20 cellular contexts compared by ENCODE assay signal in genomic region chr5:151205411-151205810, GRCh38. TPM values are rescaled to one million over a fixed set of nuclear protein-coding genes. Genes with fewer than 3 reads are reported as not detected.
DNase-seq lines count a peak whose midpoint lies in the region; ATAC-seq and TF ChIP-seq lines count a peak whose summit lies in the region.
"Had no signal": no experiment of that assay in that cellular context is flagged by ENCODE, and none has a peak within 500 bp of the region (broad histone marks: within the 10 kb centered on the region; RNA-seq: fewer than 3 reads in every experiment).

No MANE protein-coding gene starts in this region.

- peaks cover 64% of the 10 kb centered on the region for H3K4me1 Mint-ChIP-seq in activated T-cell treated with anti-CD3 and anti-CD28 coated beads, Interleukin-2, amount 50 U/mL, for 24 hours (ENCODE audit: low read depth)
- peaks cover 58% of the 10 kb centered on the region for H3K4me1 Mint-ChIP-seq in activated T-cell treated with anti-CD3 and anti-CD28 coated beads, Interleukin-2, amount 50 U/mL, for 4 hours (ENCODE audit: low read depth)
- peaks cover 41% of the 10 kb centered on the region for H3K4me1 Mint-ChIP-seq in stimulated activated effector memory CD8-positive, alpha-beta T cell treated with anti-CD3 and anti-CD28 coated beads, Interleukin-12 subunit alpha, Interleukin-12 subunit beta, amount 100 ng/mL, for 72 hours

- peaks cover 60% of the 10 kb centered on the region for H3K79me2 ChIP-seq in SU-DHL-6 (ENCODE audit: insufficient read depth, low read length)

- H3K4me1 ChIP-seq in esophagus muscularis mucosa: peaks cover 34 to 50% (median 38%) of the 10 kb centered on the region in 4 donors
- H3K4me1 ChIP-seq: thyroid gland had no signal

- peaks cover 75% of the 10 kb centered on the region for H3F3A ChIP-seq in SU-DHL-6 (ENCODE audit: insufficient read depth)

- H3K27me3 Mint-ChIP-seq in activated T-cell treated with anti-CD3 and anti-CD28 coated beads, Interleukin-2, amount 50 U/mL, for 24 hours: no peaks in the 10 kb centered on the region
- H3K27me3 Mint-ChIP-seq in activated T-cell treated with anti-CD3 and anti-CD28 coated beads, Interleukin-2, amount 50 U/mL, for 4 hours (ENCODE audit: low read depth): no peaks in the 10 kb centered on the region
- H3K27me3 Mint-ChIP-seq: progenitor cell of endocrine pancreas had no signal

- ATAC-seq in activated T-cell treated with anti-CD3 and anti-CD28 coated beads, Interleukin-2, amount 50 U/mL, for 4 hours: no peak
- no peak for ATAC-seq in stimulated activated effector memory CD8-positive, alpha-beta T cell treated with anti-CD3 and anti-CD28 coated beads, Interleukin-12 subunit alpha, Interleukin-12 subunit beta, amount 100 ng/mL, for 72 hours
- ATAC-seq in GM21576 (IDR thresholded peaks at IDR 0.05; ENCODE audit: unreplicated experiment): no peak
- ATAC-seq in GM21423 (IDR thresholded peaks at IDR 0.05; ENCODE audit: unreplicated experiment): no peak
- ATAC-seq: esophagus mucosa had no signal

- 0 out of 2 replicates have a peak overlapping the region, but pooled peaks have one; percentile 13 for H3K9ac ChIP-seq in SU-DHL-6 (ENCODE audit: low read length)
- H3K9ac ChIP-seq: BLaER1 treated with 17β-estradiol and CSF1 and Interleukin-3, amounts not matched to agents 10 nM and 100 nM had no signal

- no peak for TF ChIP-seq CTCF in SU-DHL-6 (IDR thresholded peaks at IDR 0.05; ENCODE audit: insufficient read depth, low read length, poor library complexity, severe bottlenecking)
- no peak for TF ChIP-seq CTCF in esophagus muscularis mucosa (IDR thresholded peaks at IDR 0.05)

- H3K36me3 Mint-ChIP-seq in activated T-cell treated with anti-CD3 and anti-CD28 coated beads, Interleukin-2, amount 50 U/mL, for 24 hours (ENCODE audit: low read depth): peaks cover 23% of the 10 kb centered on the region
- H3K36me3 Mint-ChIP-seq in activated T-cell treated with anti-CD3 and anti-CD28 coated beads, Interleukin-2, amount 50 U/mL, for 4 hours (ENCODE audit: insufficient read depth): peaks cover 16% of the 10 kb centered on the region
- H3K36me3 Mint-ChIP-seq in stimulated activated effector memory CD8-positive, alpha-beta T cell treated with anti-CD3 and anti-CD28 coated beads, Interleukin-12 subunit alpha, Interleukin-12 subunit beta, amount 100 ng/mL, for 72 hours: peaks cover 30% of the 10 kb centered on the region

- H3K9me3 ChIP-seq in SU-DHL-6 (ENCODE audit: insufficient read depth, low read length) (no peaks in the 10 kb centered on the region), esophagus muscularis mucosa (no peaks in the 10 kb centered on the region)
- H3K9me3 ChIP-seq: BLaER1 treated with 17β-estradiol and CSF1 and Interleukin-3, amounts not matched to agents 10 nM and 100 nM; thyroid gland had no signal

- TF ChIP-seq POLR2A in esophagus muscularis mucosa (IDR thresholded peaks at IDR 0.05; ENCODE audit: low read depth): no peak

- no peak overlapping the region for H2AFZ ChIP-seq in SU-DHL-6 (ENCODE audit: low read depth, low read length, severe bottlenecking)
- H2AFZ ChIP-seq: PC-9 had no signal

- WGBS in esophagus muscularis mucosa: 85% methylated on average over 7 of the region's 10 CpGs

- no peak overlapping the region for H3K4me3 ChIP-seq in SU-DHL-6 (ENCODE audit: insufficient read depth, low read length, poor library complexity, severe bottlenecking)
- no peak overlapping the region for H3K4me3 ChIP-seq in esophagus muscularis mucosa
- H3K4me3 ChIP-seq: BLaER1 treated with 17β-estradiol and CSF1 and Interleukin-3, amounts not matched to agents 10 nM and 100 nM; PC-9; smooth muscle cell; thyroid gland had no signal

- no peaks in the 10 kb centered on the region for H3K9me3 Mint-ChIP-seq in activated T-cell treated with anti-CD3 and anti-CD28 coated beads, Interleukin-2, amount 50 U/mL, for 24 hours
- no peaks in the 10 kb centered on the region for H3K9me3 Mint-ChIP-seq in activated T-cell treated with anti-CD3 and anti-CD28 coated beads, Interleukin-2, amount 50 U/mL, for 4 hours
- H3K9me3 Mint-ChIP-seq in stimulated activated effector memory CD8-positive, alpha-beta T cell treated with anti-CD3 and anti-CD28 coated beads, Interleukin-12 subunit alpha, Interleukin-12 subunit beta, amount 100 ng/mL, for 72 hours: no peaks in the 10 kb centered on the region
- H3K9me3 Mint-ChIP-seq: nephron progenitor cell had no signal

- H3K27me3 ChIP-seq in SU-DHL-6 (ENCODE audit: low read length) (no peaks in the 10 kb centered on the region), esophagus muscularis mucosa (no peaks in the 10 kb centered on the region)
- H3K27me3 ChIP-seq: BLaER1 treated with 17β-estradiol and CSF1 and Interleukin-3, amounts not matched to agents 10 nM and 100 nM; thyroid gland had no signal

- H3K36me3 ChIP-seq in SU-DHL-6 (ENCODE audit: low read length) (peaks cover 23% of the 10 kb centered on the region), esophagus muscularis mucosa (peaks cover 6 to 24% (median 23%) of the 10 kb centered on the region in 4 donors)
- H3K36me3 ChIP-seq: thyroid gland had no signal

- no peak overlapping the region for H3K4me3 Mint-ChIP-seq in activated T-cell treated with anti-CD3 and anti-CD28 coated beads, Interleukin-2, amount 50 U/mL, for 24 hours
- no peak overlapping the region for H3K4me3 Mint-ChIP-seq in activated T-cell treated with anti-CD3 and anti-CD28 coated beads, Interleukin-2, amount 50 U/mL, for 4 hours
- no peak overlapping the region for H3K4me3 Mint-ChIP-seq in stimulated activated effector memory CD8-positive, alpha-beta T cell treated with anti-CD3 and anti-CD28 coated beads, Interleukin-12 subunit alpha, Interleukin-12 subunit beta, amount 100 ng/mL, for 72 hours
- H3K4me3 Mint-ChIP-seq: nephron progenitor cell had no signal

- peak; percentile 28 for DNase-seq in activated T-cell treated with anti-CD3 and anti-CD28 coated beads, Interleukin-2, amount 50 U/mL, for 24 hours
- DNase-seq in activated T-cell treated with anti-CD3 and anti-CD28 coated beads, Interleukin-2, amount 50 U/mL, for 4 hours: no peak
- DNase-seq in esophagus muscularis mucosa (ENCODE audit: extremely low spot score): peak; percentile 78
- no peak for DNase-seq in stimulated activated effector memory CD8-positive, alpha-beta T cell treated with anti-CD3 and anti-CD28 coated beads, Interleukin-12 subunit alpha, Interleukin-12 subunit beta, amount 100 ng/mL, for 72 hours (ENCODE audit: low spot score in 2 of 2)
- no peak for DNase-seq in NCI-H146 treated with DMSO at 0.1 percent for 48 hours (lab: John Stamatoyannopoulos, UW; ENCODE audit: unreplicated experiment)
- DNase-seq: DMS153, mammary epithelial cell, NCI-H1417 treated with DMSO at 0.1 percent for 48 hours, NCI-H774, nephron progenitor cell, PC-9, T-helper 9 cell, thyroid gland had no signal

- H3K27ac ChIP-seq in SU-DHL-6 (ENCODE audit: low read depth, low read length) (peak overlapping the region; percentile 61), esophagus muscularis mucosa (replicated peaks in 1 of 4) (peak overlapping the region in 1 of 4 donors; percentile 5)
- H3K27ac ChIP-seq: PC-9, thyroid gland had no signal

- H3K27ac Mint-ChIP-seq in activated T-cell treated with anti-CD3 and anti-CD28 coated beads, Interleukin-2, amount 50 U/mL, for 24 hours: peak overlapping the region; percentile 56
- H3K27ac Mint-ChIP-seq in stimulated activated effector memory CD8-positive, alpha-beta T cell treated with anti-CD3 and anti-CD28 coated beads, Interleukin-12 subunit alpha, Interleukin-12 subunit beta, amount 100 ng/mL, for 72 hours: peak overlapping the region; percentile 72
- H3K27ac Mint-ChIP-seq: nephron progenitor cell, progenitor cell of endocrine pancreas had no signal

- no peak overlapping the region for H3K4me2 ChIP-seq in SU-DHL-6 (ENCODE audit: low read depth, low read length, poor library complexity, severe bottlenecking)
- H3K4me2 ChIP-seq: PC-9, smooth muscle cell had no signal

- H4K20me1 ChIP-seq in SU-DHL-6 (ENCODE audit: low read depth, low read length): no peaks in the 10 kb centered on the region

- TF ChIP-seq EP300 in esophagus muscularis mucosa (IDR thresholded peaks at IDR 0.05): no peak

- H3K9me2 ChIP-seq in SU-DHL-6 (replicated peaks; ENCODE audit: insufficient read depth, low read length): no peaks in the 10 kb centered on the region

- intact Hi-C loops in esophagus muscularis mucosa (cut with DNase I): no loop called here

RNA-seq across cellular contexts. Expression of gene CCDC69, which starts 18.5 kb away (rescaled TPM):
- 10 to 100 TPM; 20.0 to 23.0 (median 21.2) TPM for total RNA-seq in activated T-cell treated with anti-CD3 and anti-CD28 coated beads, Interleukin-2, amount 50 U/mL, for 4 hours
- total RNA-seq in esophagus muscularis mucosa: 100 to 1,000 TPM; 217 to 341 (median 285) TPM

RNA-seq across cellular contexts. Expression of gene GM2A, which starts 47.6 kb away (rescaled TPM):
- total RNA-seq in activated T-cell treated with anti-CD3 and anti-CD28 coated beads, Interleukin-2, amount 50 U/mL, for 4 hours: 1 to 10 TPM; 8.1 to 9.9 (median 9.0) TPM
- 10 to 100 TPM; 28.3 to 32.0 (median 30.1) TPM for total RNA-seq in esophagus muscularis mucosa

RNA-seq across cellular contexts. Expression of gene ANXA6, which starts 47.8 kb away (rescaled TPM):
- total RNA-seq in activated T-cell treated with anti-CD3 and anti-CD28 coated beads, Interleukin-2, amount 50 U/mL, for 4 hours: 100 to 1,000 TPM; 102 to 156 (median 128) TPM
- total RNA-seq in esophagus muscularis mucosa: 100 to 1,000 TPM; 232 to 442 (median 374) TPM

Comparison
In these comparisons a context has a peak if more than half of its experiments do, and no peak if none do; other contexts are left out.
1. DNase-seq: peak in activated T-cell treated with anti-CD3 and anti-CD28 coated beads, Interleukin-2, amount 50 U/mL, for 24 hours (single experiment) and esophagus muscularis mucosa (single experiment); none in activated T-cell treated with anti-CD3 and anti-CD28 coated beads, Interleukin-2, amount 50 U/mL, for 4 hours (single experiment), stimulated activated effector memory CD8-positive, alpha-beta T cell treated with anti-CD3 and anti-CD28 coated beads, Interleukin-12 subunit alpha, Interleukin-12 subunit beta, amount 100 ng/mL, for 72 hours (0 of 2) and NCI-H146 treated with DMSO at 0.1 percent for 48 hours (single experiment).
2. RNA of gene CCDC69, which starts 18.5 kb away (total RNA-seq): 217 to 341 TPM in esophagus muscularis mucosa; 20.0 to 23.0 TPM in activated T-cell treated with anti-CD3 and anti-CD28 coated beads, Interleukin-2, amount 50 U/mL, for 4 hours; every median in the first group is over 4 times any median in the second.